In genomic region chr2:152335016-152335850, GRCh38 we compare ENCODE assay signal across 8 cellular contexts. TPM values are rescaled to one million over a fixed set of nuclear protein-coding genes. Genes with fewer than 3 reads are reported as not detected.
DNase-seq lines count a peak whose midpoint lies in the region; ATAC-seq and FAIRE-seq lines count a peak whose summit lies in the region.

Gene FMNL2, plus strand, starts transcription at chr2:152335174.

- peaks cover 10% of the 10 kb centered on the region for H3K4me1 Mint-ChIP-seq in T-helper 2 cell treated with Interferon-gamma antibody and Interleukin-4, amounts not matched to agents 5 μg/mL and 100 μg/mL, for 36 hours (ENCODE audit: low read depth)

- no peak within 1 kb of the TSS for H3K27ac Mint-ChIP-seq in T-helper 2 cell treated with Interferon-gamma antibody and Interleukin-4, amounts not matched to agents 5 μg/mL and 100 μg/mL, for 36 hours

- no peaks in the 10 kb centered on the region for H3K36me3 ChIP-seq in small intestine (ENCODE audit: control insufficient read depth in 2 of 2, insufficient read depth in 2 of 2, low read length in 2 of 2)

- H3K9me3 Mint-ChIP-seq in T-helper 2 cell treated with Interferon-gamma antibody and Interleukin-4, amounts not matched to agents 5 μg/mL and 100 μg/mL, for 36 hours: no peaks in the 10 kb centered on the region

- H3K27me3 Mint-ChIP-seq in T-helper 2 cell treated with Interferon-gamma antibody and Interleukin-4, amounts not matched to agents 5 μg/mL and 100 μg/mL, for 36 hours (ENCODE audit: low read depth): peaks cover 53% of the 10 kb centered on the region

- FAIRE-seq in small intestine (lab: Jason Lieb, UNC): no peak

- peak; percentile 41 for DNase-seq in activated T-cell treated with anti-CD3 and anti-CD28 coated beads for 24 hours (ENCODE audit: low read depth)
- no peak for DNase-seq in activated T-cell treated with anti-CD3 and anti-CD28 coated beads for 4 hours
- DNase-seq in NCI-H146 (lab: John Stamatoyannopoulos, UW): peak; percentile 78
- peak; percentile 75 for DNase-seq in T-helper 2 cell treated with Interferon-gamma antibody and Interleukin-4, amounts not matched to agents 5 μg/mL and 100 μg/mL, for 36 hours (ENCODE audit: low spot score)
- peak; percentile 91 for DNase-seq in cerebellum (ENCODE audit: low spot score)
- DNase-seq in iris pigment epithelial cell (ENCODE audit: low read depth): peak; percentile 80
- peak; percentile 80 for DNase-seq in small intestine

- H3K4me1 ChIP-seq in small intestine (ENCODE audit: control insufficient read depth in 2 of 2, insufficient read depth in 1 of 2, low read depth in 1 of 2, low read length in 1 of 2): no peaks in the 10 kb centered on the region

- peak within 1 kb of the TSS; percentile 70 to 92 for H3K4me3 ChIP-seq in small intestine (ENCODE audit: low read depth in 1 of 2, low read length in 2 of 2)

- peak; percentile 85 for ATAC-seq in HG02840 (IDR thresholded peaks at IDR 0.05; ENCODE audit: low FRiP score, unreplicated experiment)

- no peaks in the 10 kb centered on the region for H3K9me3 ChIP-seq in small intestine (ENCODE audit: control insufficient read depth, low read depth)

- 1 to 2% (median 1%) methylated on average over 55 to 103 of the region's 103 CpGs for WGBS in small intestine, 3 donors

- H3K4me3 Mint-ChIP-seq in T-helper 2 cell treated with Interferon-gamma antibody and Interleukin-4, amounts not matched to agents 5 μg/mL and 100 μg/mL, for 36 hours: peak within 1 kb of the TSS; percentile 87

- no peaks in the 10 kb centered on the region for H3K36me3 Mint-ChIP-seq in T-helper 2 cell treated with Interferon-gamma antibody and Interleukin-4, amounts not matched to agents 5 μg/mL and 100 μg/mL, for 36 hours (ENCODE audit: low read depth)

- no peaks in the 10 kb centered on the region for H3K27me3 ChIP-seq in small intestine (ENCODE audit: control insufficient read depth in 2 of 2, insufficient read depth in 2 of 2, low read length in 2 of 2)

- peak within 1 kb of the TSS; percentile 44 to 78 for H3K27ac ChIP-seq in small intestine (ENCODE audit: low read depth in 1 of 2, low read length in 1 of 2)

RNA-seq across cellular contexts. Expression of gene FMNL2, which starts in this region (rescaled TPM):
- total RNA-seq in cerebellum: 74.9 TPM
- 1 to 10 TPM; 7.0 to 8.7 (median 8.7) TPM for polyA plus RNA-seq in small intestine
